In genomic region chr6:157946865-157947532, GRCh38 we compare ENCODE assay signal across 9 cellular contexts. TPM values are rescaled to one million over a fixed set of nuclear protein-coding genes. Genes with fewer than 3 reads are reported as not detected.
DNase-seq lines count a peak whose midpoint lies in the region; ATAC-seq, FAIRE-seq and TF ChIP-seq lines count a peak whose summit lies in the region.
"Had no signal": no experiment of that assay in that cellular context is flagged by ENCODE, and none has a peak within 500 bp of the region (broad histone marks: within the 10 kb centered on the region; RNA-seq: fewer than 3 reads in every experiment).

No MANE protein-coding gene starts in this region.

- ATAC-seq in HG03439 (IDR thresholded peaks at IDR 0.05; ENCODE audit: unreplicated experiment) (no peak), GM21423 (IDR thresholded peaks at IDR 0.05; ENCODE audit: unreplicated experiment) (no peak)

- no peak overlapping the region for H3K9ac ChIP-seq in endodermal cell (ENCODE audit: extremely low read depth, low read length, poor library complexity, severe bottlenecking)

- H3K27ac ChIP-seq in endodermal cell (ENCODE audit: low read depth, low read length) = no peak overlapping the region

- FAIRE-seq in GM18507 (lab: Jason Lieb, UNC) = peak; percentile 26
- FAIRE-seq: endometrium had no signal

- H3K27me3 Mint-ChIP-seq in endodermal cell (ENCODE audit: insufficient read depth) = no peaks in the 10 kb centered on the region
- H3K27me3 Mint-ChIP-seq in osteocyte (ENCODE audit: unreplicated experiment) = no peaks in the 10 kb centered on the region

- H3K36me3 ChIP-seq in endodermal cell (ENCODE audit: control insufficient read depth, insufficient read depth, low read length) = peaks cover 43% of the 10 kb centered on the region

- 90 to 96% methylated on average over 5 of the region's 5 CpGs for WGBS in endodermal cell (ENCODE audit: insufficient coverage in 1 of 2, insufficient read length in 1 of 2), 2 experiments

- H3K4me3 Mint-ChIP-seq in endodermal cell (no peak overlapping the region), osteocyte (ENCODE audit: unreplicated experiment) (no peak overlapping the region)

- H3K27me3 ChIP-seq in endodermal cell (ENCODE audit: control insufficient read depth, insufficient read depth, low read length, poor library complexity, severe bottlenecking) = no peaks in the 10 kb centered on the region

- H3K27ac Mint-ChIP-seq in endodermal cell = peak overlapping the region; percentile 49
- no peak overlapping the region for H3K27ac Mint-ChIP-seq in osteocyte (ENCODE audit: unreplicated experiment)

- H3K9me3 Mint-ChIP-seq in endodermal cell = peaks cover 12% of the 10 kb centered on the region
- peaks cover 34% of the 10 kb centered on the region for H3K9me3 Mint-ChIP-seq in osteocyte (ENCODE audit: unreplicated experiment)

- no peaks in the 10 kb centered on the region for H3K4me1 ChIP-seq in endodermal cell (ENCODE audit: control insufficient read depth, insufficient read depth, low read length)

- DNase-seq in AG09319 (ENCODE audit: extremely low read depth, low read depth) (no peak), GM18507 (ENCODE audit: extremely low spot score, insufficient read length, low read depth) (no peak), OCI-M1 (lab: John Stamatoyannopoulos, UW) (peak; percentile 83), endodermal cell (no peak), osteocyte (ENCODE audit: extremely low spot score, unreplicated experiment) (no peak)
- DNase-seq in stimulated activated CD4-positive, alpha-beta T cell treated with anti-CD3 and anti-CD28 coated beads, Interleukin-1b, Interleukin-23, amount 100 ng/mL, for 48 hours = no peak

- H3K36me3 Mint-ChIP-seq in endodermal cell (ENCODE audit: low read depth) = peaks cover 51% of the 10 kb centered on the region
- peaks cover 70% of the 10 kb centered on the region for H3K36me3 Mint-ChIP-seq in osteocyte (ENCODE audit: unreplicated experiment)

- TF ChIP-seq CTCF in AG09319 (IDR thresholded peaks at IDR 0.05; ENCODE audit: low read depth, low read length) (peak; percentile 43), endodermal cell (conservative IDR thresholded peaks at IDR 0.05) (peak; percentile 75), osteocyte (IDR thresholded peaks at IDR 0.05) (peak; percentile 44)

- H3K4me1 Mint-ChIP-seq in endodermal cell = no peaks in the 10 kb centered on the region
- no peaks in the 10 kb centered on the region for H3K4me1 Mint-ChIP-seq in osteocyte (ENCODE audit: unreplicated experiment)

- H3K4me3 ChIP-seq in endodermal cell (ENCODE audit: low read length) = no peak overlapping the region

- H3K9me3 ChIP-seq in endodermal cell (ENCODE audit: control insufficient read depth, low read length) = peaks cover 11% of the 10 kb centered on the region

RNA-seq across cellular contexts. Expression of gene SYNJ2, which starts 34.7 kb away (rescaled TPM):
- total RNA-seq in endodermal cell = 10 to 100 TPM; 21.2 to 32.8 TPM
- 4.3 TPM for polyA plus RNA-seq in endodermal cell (2013, experiment 1 of 2)
- polyA plus RNA-seq in endodermal cell (2013, experiment 2 of 2) = 4.7 TPM
- 94.5 and 95.4 TPM in 2 replicates for total RNA-seq in osteocyte
